8 cellular contexts compared by ENCODE assay signal in the genomic region with DNA sequence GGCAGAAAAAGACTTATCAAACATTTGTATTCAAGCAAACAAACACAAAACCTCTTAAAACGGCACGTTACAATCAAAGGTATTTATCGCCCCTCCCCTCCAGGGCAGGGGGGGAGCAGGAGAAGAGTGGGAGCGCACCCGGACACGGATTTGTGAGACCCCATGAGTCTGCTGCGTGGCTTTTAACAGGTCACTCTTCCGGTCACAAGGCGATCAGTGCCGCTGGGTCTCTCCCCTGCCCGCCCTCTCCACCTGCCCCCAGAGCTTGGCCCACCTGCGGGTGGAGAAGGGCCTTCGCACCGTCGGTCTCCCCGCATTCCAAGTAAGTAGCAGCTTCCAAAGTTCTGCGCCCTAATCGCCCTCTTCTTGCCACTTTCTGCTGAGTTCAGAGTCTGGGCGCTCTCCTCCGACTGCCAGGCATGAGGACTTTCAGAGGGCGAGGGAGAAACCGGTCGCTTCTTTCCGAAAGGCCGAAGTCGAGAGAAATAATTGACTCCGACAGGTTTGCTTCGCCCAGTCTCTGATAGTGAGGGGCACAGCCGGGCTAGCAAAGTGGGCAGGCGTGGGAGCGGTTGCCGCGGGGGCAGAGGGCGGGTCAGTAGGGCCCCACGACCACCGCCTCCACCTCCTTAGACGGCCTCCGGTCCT. TPM values are rescaled to one million over a fixed set of nuclear protein-coding genes. Genes with fewer than 3 reads are reported as not detected.
DNase-seq lines count a peak whose midpoint lies in the region; ATAC-seq, FAIRE-seq and TF ChIP-seq lines count a peak whose summit lies in the region.

No MANE protein-coding gene starts in this region.

- no peaks in the 10 kb centered on the region for H3K9me3 ChIP-seq in pancreas
- no peaks in the 10 kb centered on the region for H3K9me3 ChIP-seq in OCI-LY7 (ENCODE audit: low read length)

- peaks cover 3% of the 10 kb centered on the region for H3K27me3 Mint-ChIP-seq in endothelial cell (ENCODE audit: unreplicated experiment)

- intact Hi-C loops in pancreas (cut with DNase I): no loop called here
- intact Hi-C loops in OCI-LY7 (cut with micrococcal nuclease; ENCODE audit: unreplicated experiment): no loop called here

- CTCF ChIA-PET in OCI-LY7 (lab: Charles Lee; ENCODE audit: unreplicated experiment): no interaction called here

- in situ Hi-C loops in G401 (cut with HindIII; ENCODE audit: low sequenced_read_pairs): no loop called here

- H3K9me3 Mint-ChIP-seq in endothelial cell (ENCODE audit: unreplicated experiment): no peaks in the 10 kb centered on the region

- FAIRE-seq in pancreas (lab: Jason Lieb, UNC): no peak

- H3K27me3 ChIP-seq in pancreas: peaks cover 0 to 8% (median 3%) of the 10 kb centered on the region in 4 donors

- BruUV-seq in OCI-LY7 (replicated peaks; lab: Mats Ljungman, UMichigan): no TSS peak

- peaks cover 0 to 10% (median 0%) of the 10 kb centered on the region in 3 donors for H3K4me1 ChIP-seq in pancreas
- H3K4me1 ChIP-seq in OCI-LY7 (ENCODE audit: insufficient read depth, low read length, poor library complexity, severe bottlenecking): no peaks in the 10 kb centered on the region

- peak; percentile 25 for DNase-seq in G401 (ENCODE audit: low spot score)
- DNase-seq in NCI-H69 (lab: John Stamatoyannopoulos, UW): peak; percentile 76
- peak; percentile 24 for DNase-seq in endothelial cell (ENCODE audit: low spot score)
- peak in 2 of 6 donors; percentile 51 to 58 for DNase-seq in pancreas
- no peak for DNase-seq in OCI-LY7 (ENCODE audit: low spot score)

- H2AFZ ChIP-seq in OCI-LY7 (ENCODE audit: low read length): no peak overlapping the region

- ATAC-seq in pancreas (peak; percentile 22 to 27 (median 24)), HG03196 (IDR thresholded peaks at IDR 0.05; ENCODE audit: unreplicated experiment) (no peak), GM19023 (IDR thresholded peaks at IDR 0.05; ENCODE audit: unreplicated experiment) (no peak), HG03521 (IDR thresholded peaks at IDR 0.05; ENCODE audit: unreplicated experiment) (no peak)

- POLR2A ChIA-PET in OCI-LY7 (lab: Charles Lee): no interaction called here

- H3K4me3 ChIP-seq in pancreas: peak overlapping the region in 3 of 4 donors; percentile 24 to 45 (median 41)
- H3K4me3 ChIP-seq in OCI-LY7 (ENCODE audit: low read depth, low read length, poor library complexity, severe bottlenecking): no peak overlapping the region

- H3K27ac ChIP-seq in pancreas (no peak overlapping the region), OCI-LY7 (ENCODE audit: low read depth, low read length, poor library complexity, severe bottlenecking) (no peak overlapping the region)

- H3K36me3 ChIP-seq in pancreas: no peaks in the 10 kb centered on the region
- H3K36me3 ChIP-seq in OCI-LY7 (ENCODE audit: insufficient read depth, low read length): no peaks in the 10 kb centered on the region

- H3K9me2 ChIP-seq in OCI-LY7 (ENCODE audit: insufficient read depth, low read length): no peaks in the 10 kb centered on the region

- H3K36me3 Mint-ChIP-seq in endothelial cell (ENCODE audit: low read depth, unreplicated experiment): no peaks in the 10 kb centered on the region

- peak overlapping the region; percentile 50 for H3K27ac Mint-ChIP-seq in endothelial cell (ENCODE audit: unreplicated experiment)

- no peaks in the 10 kb centered on the region for H3K79me2 ChIP-seq in OCI-LY7 (ENCODE audit: insufficient read depth, low read depth, low read length)

- WGBS in pancreas, 2 donors: 5 to 7% methylated on average over 38 of the region's 38 CpGs

- no peaks in the 10 kb centered on the region for H4K20me1 ChIP-seq in OCI-LY7 (ENCODE audit: insufficient read depth, low read length)

- H3K4me2 ChIP-seq in OCI-LY7 (ENCODE audit: low read length): no peak overlapping the region

- TF ChIP-seq CTCF in endothelial cell (IDR thresholded peaks at IDR 0.05; ENCODE audit: unreplicated experiment) (no peak), pancreas (IDR thresholded peaks at IDR 0.05) (no peak), OCI-LY7 (conservative IDR thresholded peaks at IDR 0.05; ENCODE audit: low read length) (no peak)

- H3K4me3 Mint-ChIP-seq in endothelial cell (ENCODE audit: unreplicated experiment): peak overlapping the region; percentile 93

- H3K4me1 Mint-ChIP-seq in endothelial cell (ENCODE audit: unreplicated experiment): peaks cover 45% of the 10 kb centered on the region

RNA-seq across cellular contexts. Expression of gene RPRM, which starts 0.8 kb away (rescaled TPM):
- total RNA-seq in G401 (2014; rRNA removed; shearing (Covaris generic)): 76.1 and 102 TPM in 2 replicates
- total RNA-seq in endothelial cell (ENCODE audit: unreplicated experiment) (6.4 TPM), pancreas (under 1 TPM in 1 of 6 donors, not detected in 5; 0.16 TPM), OCI-LY7 (2022) (not detected in 2 replicates)
- polyA plus RNA-seq in pancreas: under 1 TPM; 0.23 to 0.42 TPM
- total RNA-seq in OCI-LY7 (2014; rRNA removed; shearing (Covaris generic)): not detected in 2 replicates

Comparison
In these comparisons a context has a peak if more than half of its experiments do, and no peak if none do; other contexts are left out.
1. ATAC-seq: peak in pancreas (4 of 4); none in HG03196 (single experiment), GM19023 (single experiment) and HG03521 (single experiment).
2. RNA of gene RPRM, which starts 0.8 kb away (total RNA-seq): 76.1 to 102 TPM in G401; 6.4 TPM in endothelial cell (single experiment), 0.16 TPM in pancreas and not detected in OCI-LY7; every median in the first group is over 10 times any median in the second.